In genomic region chr19:17309962-17310461, GRCh38 we compare ENCODE assay signal across 8 cellular contexts. TPM values are rescaled to one million over a fixed set of nuclear protein-coding genes. Genes with fewer than 3 reads are reported as not detected.
DNase-seq lines count a peak whose midpoint lies in the region; ATAC-seq lines count a peak whose summit lies in the region.

No MANE protein-coding gene starts in this region.

- no peaks in the 10 kb centered on the region for H3K27me3 ChIP-seq in iPS-18a (ENCODE audit: control insufficient read depth, insufficient read depth, low read length)

- peak overlapping the region; percentile 54 for H3K9ac ChIP-seq in iPS-18a (ENCODE audit: low read length)

- H3K4me1 ChIP-seq in iPS-18a (ENCODE audit: control insufficient read depth, low read depth, low read length) = peaks cover 4% of the 10 kb centered on the region

- no peak overlapping the region for H3K27ac ChIP-seq in iPS-18a (ENCODE audit: low read length)

- CTCF ChIA-PET in activated CD4-positive, alpha-beta memory T cell treated with anti-CD3 and anti-CD28 coated beads, Interleukin-2, amount 10 ng/mL, durations not matched to agents 7 days and 5 days (lab: Charles Lee) = interaction anchor here (0.8 to 1.9 kb wide), 3 partner anchors 11 to 45 kb away, joined by 3 to 8 read pairs (median 7); partner anchors contain the start of genes ANKLE1 and USHBP1

- no peaks in the 10 kb centered on the region for H3K9me3 Mint-ChIP-seq in activated CD4-positive, alpha-beta memory T cell treated with anti-CD3 and anti-CD28 coated beads, Interleukin-2, amount 10 ng/mL, durations not matched to agents 7 days and 5 days
- H3K9me3 Mint-ChIP-seq in stimulated activated naive CD8-positive, alpha-beta T cell treated with anti-CD3 and anti-CD28 coated beads, Interleukin-15, amount 100 ng/mL, for 72 hours = no peaks in the 10 kb centered on the region

- peak overlapping the region; percentile 94 for H3K27ac Mint-ChIP-seq in activated CD4-positive, alpha-beta memory T cell treated with anti-CD3 and anti-CD28 coated beads, Interleukin-2, amount 10 ng/mL, durations not matched to agents 7 days and 5 days
- H3K27ac Mint-ChIP-seq in stimulated activated naive CD8-positive, alpha-beta T cell treated with anti-CD3 and anti-CD28 coated beads, Interleukin-15, amount 100 ng/mL, for 72 hours = peak overlapping the region; percentile 98 to 99

- DNase-seq in DMS79 treated with DMSO at 0.1 percent for 48 hours (lab: John Stamatoyannopoulos, UW) (peak; percentile 16), DMS79 (lab: John Stamatoyannopoulos, UW) (no peak), AG20443 (ENCODE audit: low spot score) (no peak)
- no peak for DNase-seq in activated CD4-positive, alpha-beta memory T cell treated with anti-CD3 and anti-CD28 coated beads, Interleukin-2, amount 10 ng/mL, durations not matched to agents 7 days and 5 days
- DNase-seq in stimulated activated naive CD8-positive, alpha-beta T cell treated with anti-CD3 and anti-CD28 coated beads, Interleukin-15, amount 100 ng/mL, for 72 hours = no peak

- peaks cover 50% of the 10 kb centered on the region for H3K4me1 Mint-ChIP-seq in activated CD4-positive, alpha-beta memory T cell treated with anti-CD3 and anti-CD28 coated beads, Interleukin-2, amount 10 ng/mL, durations not matched to agents 7 days and 5 days
- H3K4me1 Mint-ChIP-seq in stimulated activated naive CD8-positive, alpha-beta T cell treated with anti-CD3 and anti-CD28 coated beads, Interleukin-15, amount 100 ng/mL, for 72 hours = peaks cover 65% of the 10 kb centered on the region

- peak overlapping the region; percentile 98 for H3K4me3 Mint-ChIP-seq in activated CD4-positive, alpha-beta memory T cell treated with anti-CD3 and anti-CD28 coated beads, Interleukin-2, amount 10 ng/mL, durations not matched to agents 7 days and 5 days
- H3K4me3 Mint-ChIP-seq in stimulated activated naive CD8-positive, alpha-beta T cell treated with anti-CD3 and anti-CD28 coated beads, Interleukin-15, amount 100 ng/mL, for 72 hours = peak overlapping the region; percentile 98 to 99

- POLR2A ChIA-PET in activated CD4-positive, alpha-beta memory T cell treated with anti-CD3 and anti-CD28 coated beads, Interleukin-2, amount 10 ng/mL, durations not matched to agents 7 days and 5 days (lab: Charles Lee) = interaction anchor here (0.6 to 4.0 kb wide), 13 partner anchors 7 to 1012 kb away, joined by 3 to 47 read pairs (median 3); partner anchors contain the start of genes ANO8, BABAM1, BST2 and USE1

- no peaks in the 10 kb centered on the region for H3K9me3 ChIP-seq in iPS-18a (ENCODE audit: control insufficient read depth, low read depth, low read length)

- peaks cover 22% of the 10 kb centered on the region for H3K36me3 Mint-ChIP-seq in activated CD4-positive, alpha-beta memory T cell treated with anti-CD3 and anti-CD28 coated beads, Interleukin-2, amount 10 ng/mL, durations not matched to agents 7 days and 5 days (ENCODE audit: low read depth)

- H3K27me3 Mint-ChIP-seq in activated CD4-positive, alpha-beta memory T cell treated with anti-CD3 and anti-CD28 coated beads, Interleukin-2, amount 10 ng/mL, durations not matched to agents 7 days and 5 days = no peaks in the 10 kb centered on the region
- H3K27me3 Mint-ChIP-seq in stimulated activated naive CD8-positive, alpha-beta T cell treated with anti-CD3 and anti-CD28 coated beads, Interleukin-15, amount 100 ng/mL, for 72 hours = no peaks in the 10 kb centered on the region

- H3K36me3 ChIP-seq in iPS-18a (ENCODE audit: control insufficient read depth, low read depth, low read length) = peaks cover 11% of the 10 kb centered on the region

- ATAC-seq in stimulated activated naive CD8-positive, alpha-beta T cell treated with anti-CD3 and anti-CD28 coated beads, Interleukin-15, amount 100 ng/mL, for 72 hours = no peak
- ATAC-seq in GM21360 (IDR thresholded peaks at IDR 0.05; ENCODE audit: unreplicated experiment) (no peak), HG03439 (IDR thresholded peaks at IDR 0.05; ENCODE audit: unreplicated experiment) (no peak)

- peak overlapping the region; percentile 96 for H3K4me3 ChIP-seq in iPS-18a (ENCODE audit: low read length)

RNA-seq across cellular contexts. Expression of gene DDA1, which starts 0.6 kb away (rescaled TPM):
- 10 to 100 TPM; 58.6 to 61.2 TPM for total RNA-seq in activated CD4-positive, alpha-beta memory T cell treated with anti-CD3 and anti-CD28 coated beads, Interleukin-2, amount 10 ng/mL, durations not matched to agents 7 days and 5 days

RNA-seq across cellular contexts. Expression of gene MRPL34, which starts 4.3 kb away (rescaled TPM):
- total RNA-seq in activated CD4-positive, alpha-beta memory T cell treated with anti-CD3 and anti-CD28 coated beads, Interleukin-2, amount 10 ng/mL, durations not matched to agents 7 days and 5 days = 10 to 100 TPM; 82.8 to 98.3 TPM

RNA-seq across cellular contexts. Expression of gene ABHD8, which starts 6.8 kb away (rescaled TPM):
- total RNA-seq in activated CD4-positive, alpha-beta memory T cell treated with anti-CD3 and anti-CD28 coated beads, Interleukin-2, amount 10 ng/mL, durations not matched to agents 7 days and 5 days = 10 to 100 TPM; 10.6 to 12.2 TPM

RNA-seq across cellular contexts. Expression of gene ANO8, which starts 24.6 kb away (rescaled TPM):
- total RNA-seq in activated CD4-positive, alpha-beta memory T cell treated with anti-CD3 and anti-CD28 coated beads, Interleukin-2, amount 10 ng/mL, durations not matched to agents 7 days and 5 days = 10 to 100 TPM; 20.2 TPM

RNA-seq across cellular contexts. Expression of gene GTPBP3, which starts 27.3 kb away (rescaled TPM):
- 10 to 100 TPM; 30.2 to 34.2 TPM for total RNA-seq in activated CD4-positive, alpha-beta memory T cell treated with anti-CD3 and anti-CD28 coated beads, Interleukin-2, amount 10 ng/mL, durations not matched to agents 7 days and 5 days
